Comparison of ENCODE assay signal across 12 cellular contexts in the genomic region with DNA sequence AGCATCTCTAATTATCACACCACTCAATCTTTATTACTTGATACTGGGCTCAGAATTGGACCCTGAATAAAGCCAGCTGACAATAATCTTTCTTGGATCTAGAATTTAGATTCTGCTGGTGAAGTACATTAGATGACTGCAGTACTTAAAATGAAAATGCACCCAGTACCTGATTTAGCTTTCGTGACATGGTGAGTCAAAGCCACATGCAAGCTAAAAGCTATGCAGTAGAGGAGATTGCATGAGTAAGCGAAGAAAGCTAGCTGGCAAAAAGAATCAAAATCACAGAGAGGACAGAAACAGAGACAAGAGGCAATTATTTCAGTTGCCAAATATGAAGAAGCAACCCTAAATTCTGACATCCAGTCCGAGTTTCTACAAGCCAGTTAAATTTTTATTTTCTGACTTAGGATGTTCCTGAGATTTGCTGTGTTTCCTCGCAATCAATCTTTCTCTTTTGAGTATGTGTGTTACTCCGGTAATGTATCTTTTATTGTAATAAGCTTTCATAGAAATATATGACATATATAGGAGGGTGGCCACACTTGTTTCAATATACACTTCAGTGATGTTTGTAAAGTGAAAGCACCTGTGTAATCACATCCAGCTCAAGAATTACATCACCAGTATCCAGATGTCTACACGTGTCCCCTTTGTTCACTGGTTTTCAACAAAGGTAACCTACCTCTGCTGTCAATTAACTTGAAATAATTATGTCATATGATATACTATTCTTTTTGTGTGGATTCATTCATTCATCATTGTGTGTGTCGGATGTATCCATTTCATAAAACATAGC.
DNase-seq lines count a peak whose midpoint lies in the region; ATAC-seq and TF ChIP-seq lines count a peak whose summit lies in the region.
"Had no signal": no experiment of that assay in that cellular context is flagged by ENCODE, and none has a peak within 500 bp of the region (broad histone marks: within the 10 kb centered on the region; RNA-seq: fewer than 3 reads in every experiment).

No MANE protein-coding gene starts in this region.

- no peak overlapping the region for H3K27ac ChIP-seq in neural progenitor cell
- H3K27ac ChIP-seq: suprapubic skin had no signal

- H3K9ac ChIP-seq in neural progenitor cell = no peak overlapping the region

- H3K4me2 ChIP-seq in neural progenitor cell = no peak overlapping the region

- no peaks in the 10 kb centered on the region for H3F3A ChIP-seq in neural progenitor cell (ENCODE audit: low read depth)

- DNase-seq in AG20443 (ENCODE audit: low spot score) = peak; percentile 7
- peak; percentile 59 for DNase-seq in MG63
- peak; percentile 12 for DNase-seq in glomerular visceral epithelial cell (ENCODE audit: extremely low spot score)
- DNase-seq in neural progenitor cell (ENCODE audit: low spot score) = no peak
- DNase-seq in stimulated activated CD4-positive, alpha-beta T cell treated with anti-CD3 and anti-CD28 coated beads, Interleukin-4, amount 100 ng/mL, for 4 hours = no peak
- DNase-seq in activated effector memory CD4-positive, alpha-beta T cell treated with anti-CD3 and anti-CD28 coated beads, Interleukin-2, amount 50 U/mL, for 16 hours = no peak
- DNase-seq: glutamatergic neuron, naive B cell, NCI-H1694 had no signal

- no peaks in the 10 kb centered on the region for H3K9me3 Mint-ChIP-seq in neural progenitor cell

- no peak overlapping the region for H2AFZ ChIP-seq in neural progenitor cell (replicated peaks)

- peaks cover 5% of the 10 kb centered on the region for H3K4me1 ChIP-seq in neural progenitor cell
- H3K4me1 ChIP-seq: suprapubic skin had no signal

- no peaks in the 10 kb centered on the region for H3K79me2 ChIP-seq in neural progenitor cell (ENCODE audit: low read depth)

- no peaks in the 10 kb centered on the region for H3K36me3 Mint-ChIP-seq in neural progenitor cell
- H3K36me3 Mint-ChIP-seq: naive B cell had no signal

- H3K36me3 ChIP-seq in MG63 = no peaks in the 10 kb centered on the region
- no peaks in the 10 kb centered on the region for H3K36me3 ChIP-seq in neural progenitor cell
- H3K36me3 ChIP-seq: suprapubic skin had no signal

- no peaks in the 10 kb centered on the region for H3K27me3 ChIP-seq in MG63
- H3K27me3 ChIP-seq in neural progenitor cell = no peaks in the 10 kb centered on the region
- H3K27me3 ChIP-seq: suprapubic skin had no signal

- H3K27me3 Mint-ChIP-seq in neural progenitor cell (ENCODE audit: insufficient read depth, low read depth) = no peaks in the 10 kb centered on the region
- H3K27me3 Mint-ChIP-seq: naive B cell had no signal

- no peak overlapping the region for H3K4me3 ChIP-seq in MG63
- no peak overlapping the region for H3K4me3 ChIP-seq in neural progenitor cell
- H3K4me3 ChIP-seq: suprapubic skin had no signal

- no peak for TF ChIP-seq CTCF in neural progenitor cell (IDR thresholded peaks at IDR 0.05)

- no peaks in the 10 kb centered on the region for H3K4me1 Mint-ChIP-seq in neural progenitor cell
- H3K4me1 Mint-ChIP-seq: naive B cell had no signal

- H3K27ac Mint-ChIP-seq in neural progenitor cell = no peak overlapping the region
- H3K27ac Mint-ChIP-seq: naive B cell had no signal

- ATAC-seq in SK-N-SH treated with all-trans-retinoic acid at 6 μM for 48 hours = peak; percentile 92
- no peak for ATAC-seq in GM18861 (IDR thresholded peaks at IDR 0.05; ENCODE audit: unreplicated experiment)

- H3K9me3 ChIP-seq in MG63 (no peaks in the 10 kb centered on the region), neural progenitor cell (ENCODE audit: low read depth) (no peaks in the 10 kb centered on the region)
- H3K9me3 ChIP-seq: suprapubic skin had no signal

- no peak overlapping the region for H3K4me3 Mint-ChIP-seq in neural progenitor cell
- H3K4me3 Mint-ChIP-seq: naive B cell had no signal

- H4K20me1 ChIP-seq in neural progenitor cell (ENCODE audit: low read depth) = no peaks in the 10 kb centered on the region

TF ChIP-seq in SK-N-SH treated with all-trans-retinoic acid at 6 μM for 48 hours, 23 proteins besides CTCF, POLR2A, EP300 and RAD21:
- peak; percentile 78 for TF ChIP-seq ISL1 (CRISPR knock-in tag; IDR thresholded peaks at IDR 0.05)
- TF ChIP-seq, protein P1, sequence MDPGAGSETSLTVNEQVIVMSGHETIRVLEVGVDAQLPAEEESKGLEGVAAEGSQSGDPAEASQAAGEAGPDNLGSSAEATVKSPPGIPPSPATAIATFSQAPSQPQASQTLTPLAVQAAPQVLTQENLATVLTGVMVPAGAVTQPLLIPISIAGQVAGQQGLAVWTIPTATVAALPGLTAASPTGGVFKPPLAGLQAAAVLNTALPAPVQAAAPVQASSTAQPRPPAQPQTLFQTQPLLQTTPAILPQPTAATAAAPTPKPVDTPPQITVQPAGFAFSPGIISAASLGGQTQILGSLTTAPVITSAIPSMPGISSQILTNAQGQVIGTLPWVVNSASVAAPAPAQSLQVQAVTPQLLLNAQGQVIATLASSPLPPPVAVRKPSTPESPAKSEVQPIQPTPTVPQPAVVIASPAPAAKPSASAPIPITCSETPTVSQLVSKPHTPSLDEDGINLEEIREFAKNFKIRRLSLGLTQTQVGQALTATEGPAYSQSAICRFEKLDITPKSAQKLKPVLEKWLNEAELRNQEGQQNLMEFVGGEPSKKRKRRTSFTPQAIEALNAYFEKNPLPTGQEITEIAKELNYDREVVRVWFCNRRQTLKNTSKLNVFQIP (CRISPR knock-in tag; IDR thresholded peaks at IDR 0.05; ENCODE audit: borderline replicate concordance, low read depth) = no peak
- TF ChIP-seq OSR1 (CRISPR knock-in tag; IDR thresholded peaks at IDR 0.05) = no peak

Comparison
In these comparisons a context has a peak if more than half of its experiments do, and no peak if none do; other contexts are left out.
1. DNase-seq: peak in AG20443 (single experiment), MG63 (single experiment) and glomerular visceral epithelial cell (single experiment); none in neural progenitor cell (single experiment), stimulated activated CD4-positive, alpha-beta T cell treated with anti-CD3 and anti-CD28 coated beads, Interleukin-4, amount 100 ng/mL, for 4 hours (0 of 2) and activated effector memory CD4-positive, alpha-beta T cell treated with anti-CD3 and anti-CD28 coated beads, Interleukin-2, amount 50 U/mL, for 16 hours (single experiment).